Comparison of ENCODE assay signal across 8 cellular contexts in the genomic region with DNA sequence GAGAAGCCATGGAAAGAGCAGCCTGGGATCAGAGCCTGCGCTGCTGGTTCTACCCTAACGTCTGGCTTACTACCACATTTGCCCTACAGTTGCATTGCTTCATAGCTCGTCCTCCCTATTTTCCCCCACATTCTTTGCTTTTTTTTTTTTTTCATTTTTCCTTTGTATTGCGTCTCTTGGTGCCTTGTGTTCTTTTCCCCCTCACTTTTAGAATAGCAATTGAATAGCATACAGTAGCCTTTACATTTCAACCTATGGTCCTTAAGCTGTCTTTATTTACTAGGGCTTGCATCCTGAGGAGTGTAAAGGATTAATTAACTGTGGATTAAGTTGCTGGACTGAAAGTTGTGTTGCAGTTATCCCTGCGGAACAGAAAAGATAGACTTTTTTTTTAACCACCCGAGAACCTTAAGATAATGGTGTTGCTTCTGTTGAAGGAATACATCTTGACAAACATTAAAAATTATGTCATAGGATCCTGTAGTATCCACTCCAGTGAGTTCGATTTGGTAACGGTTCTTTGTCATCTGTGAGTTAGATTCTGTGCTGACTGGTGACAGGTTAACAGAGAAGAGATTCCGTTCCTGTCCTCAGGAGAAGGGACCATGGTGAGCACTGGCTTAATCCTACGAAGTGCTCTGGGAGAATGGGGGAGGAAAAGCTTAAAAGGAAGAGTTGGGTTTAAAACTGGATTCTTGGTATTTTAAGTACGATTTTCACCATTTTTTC.
DNase-seq lines count a peak whose midpoint lies in the region; ATAC-seq lines count a peak whose summit lies in the region.

No MANE protein-coding gene starts in this region.

- H3K27me3 ChIP-seq in right cardiac atrium (ENCODE audit: control insufficient read depth, insufficient read depth) = no peaks in the 10 kb centered on the region

- peaks cover 17% of the 10 kb centered on the region for H3K27me3 Mint-ChIP-seq in IgD-negative memory B cell
- peaks cover 19% of the 10 kb centered on the region for H3K27me3 Mint-ChIP-seq in activated CD4-positive, alpha-beta memory T cell treated with anti-CD3 and anti-CD28 coated beads for 36 hours

- H3K27ac ChIP-seq in right cardiac atrium (ENCODE audit: low read length) (peak overlapping the region; percentile 95), skin epidermis (peak overlapping the region; percentile 87 to 99 (median 96))

- peaks cover 0 to 3% (median 0%) of the 10 kb centered on the region in 3 donors for H3K9me3 Mint-ChIP-seq in IgD-negative memory B cell
- no peaks in the 10 kb centered on the region for H3K9me3 Mint-ChIP-seq in activated CD4-positive, alpha-beta memory T cell treated with anti-CD3 and anti-CD28 coated beads for 36 hours

- intact Hi-C loops in activated CD4-positive, alpha-beta memory T cell treated with anti-CD3 and anti-CD28 coated beads for 36 hours (cut with micrococcal nuclease) = no loop called here
- intact Hi-C loops in right cardiac atrium (cut with DNase I) = loop anchor here in 1 of 4 donors (10.0 kb wide), 1 partner anchor 353 kb away; no protein-coding TSS in a partner anchor

- DNase-seq in G401 (ENCODE audit: low spot score) (peak; percentile 59), right cardiac atrium (no peak), OCI-M2 (lab: John Stamatoyannopoulos, UW; ENCODE audit: unreplicated experiment) (no peak), GDM1 (lab: John Stamatoyannopoulos, UW) (no peak), iPS-NIHi11 (ENCODE audit: low spot score) (no peak)
- DNase-seq in activated CD4-positive, alpha-beta memory T cell treated with anti-CD3 and anti-CD28 coated beads for 36 hours = no peak

- ATAC-seq in right cardiac atrium = no peak

- POLR2A ChIA-PET in activated CD4-positive, alpha-beta memory T cell treated with anti-CD3 and anti-CD28 coated beads for 36 hours (lab: Charles Lee) = no interaction called here

- H3K4me3 ChIP-seq in right cardiac atrium (ENCODE audit: low read length) (peak overlapping the region; percentile 68), skin epidermis (peak overlapping the region; percentile 58 to 73 (median 66))

- peaks cover 3 to 9% (median 5%) of the 10 kb centered on the region in 3 donors for H3K4me1 Mint-ChIP-seq in IgD-negative memory B cell
- H3K4me1 Mint-ChIP-seq in activated CD4-positive, alpha-beta memory T cell treated with anti-CD3 and anti-CD28 coated beads for 36 hours (ENCODE audit: low read depth) = peaks cover 4% of the 10 kb centered on the region

- in situ Hi-C loops in G401 (cut with HindIII; ENCODE audit: low sequenced_read_pairs) = no loop called here

- no peaks in the 10 kb centered on the region for H3K36me3 Mint-ChIP-seq in IgD-negative memory B cell
- H3K36me3 Mint-ChIP-seq in activated CD4-positive, alpha-beta memory T cell treated with anti-CD3 and anti-CD28 coated beads for 36 hours = no peaks in the 10 kb centered on the region

- no peak overlapping the region for H3K27ac Mint-ChIP-seq in IgD-negative memory B cell
- H3K27ac Mint-ChIP-seq in activated CD4-positive, alpha-beta memory T cell treated with anti-CD3 and anti-CD28 coated beads for 36 hours = no peak overlapping the region

- peaks cover 2% of the 10 kb centered on the region for H3K4me1 ChIP-seq in right cardiac atrium (ENCODE audit: control insufficient read depth, insufficient read depth, low read length)

- WGBS in right cardiac atrium = 5% methylated on average over 11 of the region's 11 CpGs

- H3K4me3 Mint-ChIP-seq in IgD-negative memory B cell = peak overlapping the region; percentile 67 to 75 (median 70)
- peak overlapping the region; percentile 50 for H3K4me3 Mint-ChIP-seq in activated CD4-positive, alpha-beta memory T cell treated with anti-CD3 and anti-CD28 coated beads for 36 hours

- CTCF ChIA-PET in activated CD4-positive, alpha-beta memory T cell treated with anti-CD3 and anti-CD28 coated beads for 36 hours (lab: Charles Lee) = no interaction called here

- no peaks in the 10 kb centered on the region for H3K9me3 ChIP-seq in right cardiac atrium (ENCODE audit: control insufficient read depth, low read length)
